8 cellular contexts compared by ENCODE assay signal in the genomic region with DNA sequence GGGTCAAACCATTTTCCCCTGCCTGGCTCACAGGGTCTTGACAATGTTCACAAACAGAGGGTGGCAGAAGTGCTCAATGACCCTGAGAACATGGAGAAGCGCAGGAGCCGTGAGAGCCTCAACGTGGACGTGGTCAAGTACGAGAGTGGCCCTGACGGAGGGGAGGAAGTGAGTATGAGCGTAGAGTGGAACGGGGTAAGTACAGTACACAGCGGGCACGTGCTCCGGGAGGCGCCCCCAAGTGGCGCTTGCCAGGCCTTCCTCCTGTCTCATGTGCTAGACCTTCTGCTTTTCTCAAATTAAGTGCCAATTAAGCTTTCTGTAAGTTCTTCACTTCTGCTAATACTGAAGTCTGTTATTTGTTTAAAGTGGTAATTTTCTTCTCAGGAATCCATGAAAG. TPM values are rescaled to one million over a fixed set of nuclear protein-coding genes. Genes with fewer than 3 reads are reported as not detected.
DNase-seq lines count a peak whose midpoint lies in the region; ATAC-seq and TF ChIP-seq lines count a peak whose summit lies in the region.

No MANE protein-coding gene starts in this region.

- no peaks in the 10 kb centered on the region for H3K27me3 Mint-ChIP-seq in activated CD4-positive, alpha-beta memory T cell treated with anti-CD3 and anti-CD28 coated beads, Interleukin-2, amount 10 ng/mL, durations not matched to agents 7 days and 5 days

- peaks cover 63% of the 10 kb centered on the region for H3K36me3 Mint-ChIP-seq in activated CD4-positive, alpha-beta memory T cell treated with anti-CD3 and anti-CD28 coated beads, Interleukin-2, amount 10 ng/mL, durations not matched to agents 7 days and 5 days (ENCODE audit: low read depth)

- H3K4me3 Mint-ChIP-seq in activated CD4-positive, alpha-beta memory T cell treated with anti-CD3 and anti-CD28 coated beads, Interleukin-2, amount 10 ng/mL, durations not matched to agents 7 days and 5 days: no peak overlapping the region

- TF ChIP-seq CTCF in AG04449 (IDR thresholded peaks at IDR 0.05; ENCODE audit: insufficient read depth, low read length, missing control alignments): peak; percentile 49
- TF ChIP-seq CTCF in LNCaP clone FGC (IDR thresholded peaks at IDR 0.05; ENCODE audit: control insufficient read depth, extremely low read depth, insufficient read depth): peak; percentile 34
- TF ChIP-seq CTCF in retinal pigment epithelial cell (conservative IDR thresholded peaks at IDR 0.05; ENCODE audit: low read depth, low read length): peak; percentile 58

- H3K4me1 Mint-ChIP-seq in activated CD4-positive, alpha-beta memory T cell treated with anti-CD3 and anti-CD28 coated beads, Interleukin-2, amount 10 ng/mL, durations not matched to agents 7 days and 5 days: no peaks in the 10 kb centered on the region

- POLR2A ChIA-PET in AG04449 (lab: Yijun Ruan, JAX): no interaction called here
- POLR2A ChIA-PET in activated CD4-positive, alpha-beta memory T cell treated with anti-CD3 and anti-CD28 coated beads, Interleukin-2, amount 10 ng/mL, durations not matched to agents 7 days and 5 days (lab: Charles Lee): no interaction called here

- H3K9me3 Mint-ChIP-seq in activated CD4-positive, alpha-beta memory T cell treated with anti-CD3 and anti-CD28 coated beads, Interleukin-2, amount 10 ng/mL, durations not matched to agents 7 days and 5 days: no peaks in the 10 kb centered on the region

- H3K27ac Mint-ChIP-seq in activated CD4-positive, alpha-beta memory T cell treated with anti-CD3 and anti-CD28 coated beads, Interleukin-2, amount 10 ng/mL, durations not matched to agents 7 days and 5 days: peak overlapping the region; percentile 16

- H3K4me3 ChIP-seq in AG04449 (ENCODE audit: low read depth, low read length) (no peak overlapping the region), LNCaP clone FGC (ENCODE audit: low read depth, low read length) (no peak overlapping the region), retinal pigment epithelial cell (ENCODE audit: low read length) (no peak overlapping the region)

- DNase-seq in AG04449 (ENCODE audit: low read depth, low spot score) (no peak), LNCaP clone FGC (ENCODE audit: low read depth) (no peak), fibroblast of gingiva (ENCODE audit: low read depth) (peak; percentile 22), retinal pigment epithelial cell (ENCODE audit: low read depth) (no peak), NCI-H2029 (lab: John Stamatoyannopoulos, UW) (no peak)
- peak; percentile 44 for DNase-seq in activated CD4-positive, alpha-beta memory T cell treated with anti-CD3 and anti-CD28 coated beads, Interleukin-2, amount 10 ng/mL, durations not matched to agents 7 days and 5 days

- peak; percentile 68 for ATAC-seq in GM18909 (IDR thresholded peaks at IDR 0.05; ENCODE audit: poor library complexity, unreplicated experiment)
- no peak for ATAC-seq in HG03097 (IDR thresholded peaks at IDR 0.05; ENCODE audit: low FRiP score, unreplicated experiment)

- CTCF ChIA-PET in AG04449 (lab: Yijun Ruan, JAX): interaction anchor here (1.1 to 2.5 kb wide), 8 partner anchors 10 to 108 kb away, joined by 3 to 13 read pairs (median 5); no protein-coding TSS in a partner anchor
- CTCF ChIA-PET in activated CD4-positive, alpha-beta memory T cell treated with anti-CD3 and anti-CD28 coated beads, Interleukin-2, amount 10 ng/mL, durations not matched to agents 7 days and 5 days (lab: Charles Lee): interaction anchor here (0.6 to 1.4 kb wide), 5 partner anchors 106 to 118 kb away, joined by 3 to 6 read pairs (median 4); partner anchors contain the start of genes BAG5 and COA8

RNA-seq across cellular contexts. Expression of gene XRCC3, which starts 35.9 kb away (rescaled TPM):
- 10 to 100 TPM; 35.9 to 39.6 TPM for total RNA-seq in activated CD4-positive, alpha-beta memory T cell treated with anti-CD3 and anti-CD28 coated beads, Interleukin-2, amount 10 ng/mL, durations not matched to agents 7 days and 5 days

RNA-seq across cellular contexts. Expression of gene ZFYVE21, which starts 36.3 kb away (rescaled TPM):
- total RNA-seq in activated CD4-positive, alpha-beta memory T cell treated with anti-CD3 and anti-CD28 coated beads, Interleukin-2, amount 10 ng/mL, durations not matched to agents 7 days and 5 days: 10 to 100 TPM; 17.4 to 17.8 TPM

RNA-seq across cellular contexts. Expression of gene KLC1, which starts 50.3 kb away (rescaled TPM):
- total RNA-seq in activated CD4-positive, alpha-beta memory T cell treated with anti-CD3 and anti-CD28 coated beads, Interleukin-2, amount 10 ng/mL, durations not matched to agents 7 days and 5 days: 100 to 1,000 TPM; 152 to 160 TPM

Comparison
In these comparisons a context has a peak if more than half of its experiments do, and no peak if none do; other contexts are left out.
1. DNase-seq: peak in activated CD4-positive, alpha-beta memory T cell treated with anti-CD3 and anti-CD28 coated beads, Interleukin-2, amount 10 ng/mL, durations not matched to agents 7 days and 5 days (single experiment) and fibroblast of gingiva (single experiment); none in AG04449 (single experiment), LNCaP clone FGC (single experiment), retinal pigment epithelial cell (single experiment) and NCI-H2029 (single experiment).
2. Peak in every context shown above with its lines, with median percentiles within 50 percentile points of each other: CTCF ChIP-seq.